ENCODE assay signal across 1 cellular context in genomic region chr14:53581497-53581896, GRCh38.
TF ChIP-seq lines count a peak whose summit lies in the region.

No MANE protein-coding gene starts in this region.

TF ChIP-seq in GM23338, 12 proteins besides CTCF, POLR2A, EP300 and RAD21 (continued from another document):
- no peak for TF ChIP-seq ZNF462 (CRISPR knock-in tag; IDR thresholded peaks at IDR 0.05)
TF ChIP-seq in GM23338: peak in this region for 0.
